In genomic region chr5:6410421-6410820, GRCh38 we compare ENCODE assay signal across 30 cellular contexts. TPM values are rescaled to one million over a fixed set of nuclear protein-coding genes. Genes with fewer than 3 reads are reported as not detected.
"Had no signal": no experiment of that assay in that cellular context is flagged by ENCODE, and none has a peak within 500 bp of the region (broad histone marks: within the 10 kb centered on the region; RNA-seq: fewer than 3 reads in every experiment).

No MANE protein-coding gene starts in this region.

- H3K9me3 ChIP-seq: heart right ventricle, lower lobe of right lung, neutrophil, pancreas, prostate gland, spleen, testis, thyroid gland, transverse colon, upper lobe of right lung had no signal

- H3K27ac ChIP-seq: heart right ventricle, hepatocyte, left lung, lower lobe of right lung, neural progenitor cell, neutrophil, pancreas, prostate gland, skin epidermis, spleen, testis, thyroid gland, transverse colon, upper lobe of right lung had no signal

- H3K4me1 ChIP-seq: heart right ventricle, left lung, lower lobe of right lung, pancreas, prostate gland, spleen, testis, thyroid gland, transverse colon, upper lobe of right lung had no signal

- H3K4me3 ChIP-seq: heart right ventricle, hepatocyte, left lung, lower lobe of right lung, neural progenitor cell, pancreas, prostate gland, skin epidermis, spleen, testis, thyroid gland, transverse colon, upper lobe of right lung had no signal

- H3K9me3 Mint-ChIP-seq: natural killer cell; neural progenitor cell; stimulated activated effector memory CD8-positive, alpha-beta T cell treated with anti-CD3 and anti-CD28 coated beads, Interleukin-12 subunit alpha, Interleukin-12 subunit beta, amount 100 ng/mL, for 72 hours; stimulated activated naive CD8-positive, alpha-beta T cell treated with anti-CD3 and anti-CD28 coated beads, Interleukin-15, Interleukin-2, amounts not matched to agents 100 ng/mL and 50 ng/mL, for 24 hours had no signal

- H3K27me3 ChIP-seq: neural progenitor cell, testis, thyroid gland, transverse colon had no signal

- H3K27ac Mint-ChIP-seq: naive B cell; natural killer cell; nephron progenitor cell; neural progenitor cell; stimulated activated effector memory CD8-positive, alpha-beta T cell treated with anti-CD3 and anti-CD28 coated beads, Interleukin-12 subunit alpha, Interleukin-12 subunit beta, amount 100 ng/mL, for 72 hours; stimulated activated naive CD8-positive, alpha-beta T cell treated with anti-CD3 and anti-CD28 coated beads, Interleukin-15, Interleukin-2, amounts not matched to agents 100 ng/mL and 50 ng/mL, for 24 hours had no signal

- H3K9ac ChIP-seq: neural progenitor cell had no signal

- H2AFZ ChIP-seq: hepatocyte, neural progenitor cell had no signal

- H3K36me3 ChIP-seq: heart right ventricle, left lung, lower lobe of right lung, neural progenitor cell, neutrophil, pancreas, prostate gland, spleen, thyroid gland, transverse colon, upper lobe of right lung had no signal

- H3K4me2 ChIP-seq: hepatocyte, neural progenitor cell had no signal

- DNase-seq: heart right ventricle; kidney; left colon; left lung; lower lobe of right lung; mammary epithelial cell; mesenchymal stem cell; naive B cell; natural killer cell; nephron progenitor cell; pancreas; retina; right cardiac atrium; spleen; stimulated activated CD4-positive, alpha-beta T cell treated with anti-CD3 and anti-CD28 coated beads, Interleukin-4, amount 100 ng/mL, for 24 hours; stimulated activated naive CD4-positive, alpha-beta T cell; substantia nigra; testis; thyroid gland; transverse colon; upper lobe of right lung had no signal

- H3K36me3 Mint-ChIP-seq: naive B cell; natural killer cell; neural progenitor cell; stimulated activated effector memory CD8-positive, alpha-beta T cell treated with anti-CD3 and anti-CD28 coated beads, Interleukin-12 subunit alpha, Interleukin-12 subunit beta, amount 100 ng/mL, for 72 hours had no signal

- H3K4me1 Mint-ChIP-seq: naive B cell, natural killer cell, nephron progenitor cell had no signal

- H3K4me3 Mint-ChIP-seq: naive B cell; natural killer cell; nephron progenitor cell; neural progenitor cell; stimulated activated effector memory CD8-positive, alpha-beta T cell treated with anti-CD3 and anti-CD28 coated beads, Interleukin-12 subunit alpha, Interleukin-12 subunit beta, amount 100 ng/mL, for 72 hours; stimulated activated naive CD8-positive, alpha-beta T cell treated with anti-CD3 and anti-CD28 coated beads, Interleukin-15, Interleukin-2, amounts not matched to agents 100 ng/mL and 50 ng/mL, for 24 hours had no signal

- H3K79me2 ChIP-seq: hepatocyte had no signal

- FAIRE-seq: kidney, pancreas, urothelium cell line had no signal

RNA-seq across cellular contexts. Expression of gene UBE2QL1, which starts 38.2 kb away (rescaled TPM):
- total RNA-seq: lower lobe of right lung, mononuclear cell, natural killer cell, upper lobe of right lung had no signal
- polyA plus RNA-seq: hepatocyte had no signal
